1 cellular context compared by ENCODE assay signal in genomic region chr2:159380676-159381239, GRCh38.
A peak's percentile ranks its signal among the peaks of the same experiment; 100 is the strongest.
TF ChIP-seq lines count a peak whose summit lies in the region.

No MANE protein-coding gene starts in this region.

TF ChIP-seq in HepG2, 621 proteins besides CTCF, POLR2A, EP300 and RAD21 (continued from another document):
- TF ChIP-seq PAXIP1 (CRISPR knock-in tag; conservative IDR thresholded peaks at IDR 0.05), result peak; percentile 61
- no peak for TF ChIP-seq ZNF782 (CRISPR knock-in tag; IDR thresholded peaks at IDR 0.05; ENCODE audit: borderline replicate concordance)
- TF ChIP-seq IRF2 (CRISPR knock-in tag; IDR thresholded peaks at IDR 0.05), result no peak
- peak; percentile 69 for TF ChIP-seq ELF3 (CRISPR knock-in tag; IDR thresholded peaks at IDR 0.05)
- peak; percentile 41; the same call in 1 of the 2 replicates for TF ChIP-seq HNF4G (IDR thresholded peaks at IDR 0.05; ENCODE audit: borderline replicate concordance, low read depth, low read length)
- no peak for TF ChIP-seq HNF4G (CRISPR knock-in tag; IDR thresholded peaks at IDR 0.05; ENCODE audit: borderline replicate concordance, low read depth)
- no peak for TF ChIP-seq MNT (IDR thresholded peaks at IDR 0.05)
- no peak for TF ChIP-seq SOX13 (IDR thresholded peaks at IDR 0.05)
- 0 out of 4 replicates have a peak, but pooled peaks of 1 of the 2 experiments have one; percentile 24 for TF ChIP-seq SOX13 (CRISPR knock-in tag; conservative IDR thresholded peaks at IDR 0.05 in 1 of 2, IDR thresholded peaks at IDR 0.05 in 1 of 2)
- no peak for TF ChIP-seq ZNF263 (CRISPR knock-in tag; IDR thresholded peaks at IDR 0.05)
- no peak for TF ChIP-seq ZNF205 (CRISPR knock-in tag; IDR thresholded peaks at IDR 0.05)
- no peak for TF ChIP-seq RORA (CRISPR knock-in tag; IDR thresholded peaks at IDR 0.05)
- TF ChIP-seq CC2D1A (CRISPR knock-in tag; IDR thresholded peaks at IDR 0.05), result 0 out of 2 replicates have a peak, but pooled peaks have one; percentile 27
- peak; percentile 28; the same call in 1 of the 2 replicates for TF ChIP-seq ZBTB7A (CRISPR knock-in tag; IDR thresholded peaks at IDR 0.05)
- TF ChIP-seq GFI1 (CRISPR knock-in tag; IDR thresholded peaks at IDR 0.05; ENCODE audit: borderline replicate concordance), result peak; percentile 51; the same call in 1 of the 2 replicates
- TF ChIP-seq GABPA (IDR thresholded peaks at IDR 0.05; ENCODE audit: low read depth, low read length), result no peak
- TF ChIP-seq GABPA (CRISPR knock-in tag; IDR thresholded peaks at IDR 0.05; ENCODE audit: low read depth), result no peak
- TF ChIP-seq POGZ (CRISPR knock-in tag; IDR thresholded peaks at IDR 0.05), result 0 out of 2 replicates have a peak, but pooled peaks have one; percentile 37
- TF ChIP-seq RBM39 (IDR thresholded peaks at IDR 0.05; ENCODE audit: low read depth, low read length, poor library complexity, severe bottlenecking), result no peak
- TF ChIP-seq ZNF101 (CRISPR knock-in tag; IDR thresholded peaks at IDR 0.05; ENCODE audit: borderline replicate concordance, low read depth), result no peak
- no peak for TF ChIP-seq AGO2 (optimal IDR thresholded peaks at IDR 0.05; ENCODE audit: low read depth, low read length)
- no peak for TF ChIP-seq ZNF331 (CRISPR knock-in tag; IDR thresholded peaks at IDR 0.05)
- TF ChIP-seq SAP130 (CRISPR knock-in tag; IDR thresholded peaks at IDR 0.05; ENCODE audit: low read depth), result peak; percentile 25; the same call in 1 of the 2 replicates
- TF ChIP-seq KLF11 (CRISPR knock-in tag; IDR thresholded peaks at IDR 0.05), result no peak
- peak; percentile 73; the same call in 1 of the 2 replicates for TF ChIP-seq ZBTB7B (CRISPR knock-in tag; IDR thresholded peaks at IDR 0.05)
- 0 out of 2 replicates have a peak, but pooled peaks have one; percentile 18 for TF ChIP-seq HBP1 (CRISPR knock-in tag; IDR thresholded peaks at IDR 0.05; ENCODE audit: low read depth)
- TF ChIP-seq TOE1 (CRISPR knock-in tag; IDR thresholded peaks at IDR 0.05), result 0 out of 2 replicates have a peak, but pooled peaks have one; percentile 31
- TF ChIP-seq ZNF264 (CRISPR knock-in tag; IDR thresholded peaks at IDR 0.05), result no peak
- no peak for TF ChIP-seq GATAD2A (CRISPR knock-in tag; IDR thresholded peaks at IDR 0.05)
- TF ChIP-seq SIX1 (CRISPR knock-in tag; IDR thresholded peaks at IDR 0.05; ENCODE audit: borderline replicate concordance), result peak; percentile 70; the same call in 1 of the 2 replicates
